36 cellular contexts compared by ENCODE assay signal in the genomic region with DNA sequence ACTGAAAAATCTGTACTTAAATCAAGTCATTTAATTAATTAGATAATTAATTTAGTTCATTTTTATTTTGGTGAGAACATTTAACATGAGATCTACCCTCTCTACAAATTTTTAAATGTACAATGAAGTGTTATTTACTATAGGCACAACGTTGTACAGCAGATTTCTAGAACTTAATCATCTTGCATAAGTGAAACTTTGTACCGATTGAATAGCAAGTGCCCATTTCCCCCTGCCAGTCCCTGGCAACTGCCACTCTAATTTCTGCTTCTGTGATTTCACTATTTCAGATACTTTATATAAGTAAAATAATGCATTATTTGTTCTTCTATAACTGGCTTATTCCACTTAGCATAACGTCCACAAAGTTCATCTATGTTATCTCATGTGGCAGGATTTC. TPM values are rescaled to one million over a fixed set of nuclear protein-coding genes. Genes with fewer than 3 reads are reported as not detected.
"Had no signal": no experiment of that assay in that cellular context is flagged by ENCODE, and none has a peak within 500 bp of the region (broad histone marks: within the 10 kb centered on the region; RNA-seq: fewer than 3 reads in every experiment).

No MANE protein-coding gene starts in this region.

- H3K9me3 ChIP-seq: MG63 had no signal

- H3K36me3 ChIP-seq: MG63 had no signal

- H3K4me3 ChIP-seq: MG63 had no signal

- DNase-seq: Karpas-422, Kasumi-1, MG63, MM.1S, MV-4-11, NCI-H1048, NCI-H1092, NCI-H1092 treated with DMSO at 0.1 percent for 48 hours, NCI-H1105, NCI-H1105 treated with DMSO at 0.1 percent for 48 hours, NCI-H1417 treated with DMSO at 0.1 percent for 48 hours, NCI-H1436, NCI-H1436 treated with DMSO at 0.1 percent for 48 hours, NCI-H146, NCI-H1694, NCI-H1694 treated with DMSO at 0.1 percent for 48 hours, NCI-H187, NCI-H187 treated with DMSO at 0.1 percent for 48 hours, NCI-H1930, NCI-H2029, NCI-H2029 treated with DMSO at 0.1 percent for 48 hours, NCI-H2081, NCI-H2081 treated with DMSO at 0.1 percent for 48 hours, NCI-H2107, NCI-H2171, NCI-H2171 treated with DMSO at 0.1 percent for 48 hours, NCI-H2227 treated with DMSO at 0.1 percent for 48 hours, NCI-H226, NCI-H345, NCI-H446, NCI-H446 treated with DMSO at 0.1 percent for 48 hours, NCI-H510A, NCI-H510A treated with DMSO at 0.1 percent for 48 hours, NCI-H524 had no signal

- H3K27ac ChIP-seq: KMS-11 had no signal

- H3K27me3 ChIP-seq: MG63 had no signal

RNA-seq across cellular contexts. Expression of a gene that starts 50.1 kb away (rescaled TPM):
- total RNA-seq: MCF 10A had no signal
